Comparison of ENCODE assay signal across 8 cellular contexts in the genomic region with DNA sequence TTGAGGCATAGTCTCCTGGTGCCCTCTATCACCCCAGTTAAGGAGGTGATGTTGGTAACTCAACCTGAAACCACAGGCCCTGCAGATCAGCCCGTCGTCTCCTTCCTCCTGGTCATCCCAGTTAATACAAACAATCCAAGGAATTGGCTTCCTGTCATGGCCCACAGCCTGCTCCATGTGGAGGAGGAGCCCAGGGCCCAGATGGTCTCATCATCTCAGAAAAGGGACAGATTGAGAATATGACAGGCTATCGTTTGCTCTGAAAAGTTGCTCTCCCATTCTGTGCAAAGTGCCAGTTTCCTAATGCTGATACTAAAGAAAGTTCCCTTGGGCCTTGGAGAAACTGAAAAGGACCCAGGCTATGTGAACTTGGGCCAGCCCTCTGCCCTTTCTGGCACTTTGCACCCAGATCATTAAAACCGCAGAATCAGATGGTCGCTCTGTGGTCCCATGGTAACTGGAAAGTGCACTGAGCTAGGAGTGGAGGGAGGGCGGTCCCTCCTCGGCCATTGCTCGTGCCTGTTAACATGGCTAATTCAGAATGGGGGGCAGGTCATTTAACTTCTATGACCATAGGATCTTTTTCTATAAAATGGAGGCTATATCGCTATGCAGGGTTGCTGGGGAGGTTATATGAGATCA. TPM values are rescaled to one million over a fixed set of nuclear protein-coding genes. Genes with fewer than 3 reads are reported as not detected.
A peak's percentile ranks its signal among the peaks of the same experiment; 100 is the strongest.
DNase-seq lines count a peak whose midpoint lies in the region; ATAC-seq and TF ChIP-seq lines count a peak whose summit lies in the region.

No MANE protein-coding gene starts in this region.

- no TSS peak for BruUV-seq in mammary epithelial cell (replicated peaks; lab: Mats Ljungman, UMichigan)

- H3K27me3 Mint-ChIP-seq in activated CD4-positive, alpha-beta T cell treated with anti-CD3 and anti-CD28 coated beads, Interleukin-2, amount 10 ng/mL, durations not matched to agents 7 days and 5 days, result no peaks in the 10 kb centered on the region
- no peaks in the 10 kb centered on the region for H3K27me3 Mint-ChIP-seq in type B pancreatic cell

- H3K27ac Mint-ChIP-seq in activated CD4-positive, alpha-beta T cell treated with anti-CD3 and anti-CD28 coated beads, Interleukin-2, amount 10 ng/mL, durations not matched to agents 7 days and 5 days, result peak overlapping the region; percentile 76
- H3K27ac Mint-ChIP-seq in type B pancreatic cell, result peak overlapping the region; percentile 79

- no peak overlapping the region for H3K4me3 Mint-ChIP-seq in activated CD4-positive, alpha-beta T cell treated with anti-CD3 and anti-CD28 coated beads, Interleukin-2, amount 10 ng/mL, durations not matched to agents 7 days and 5 days
- H3K4me3 Mint-ChIP-seq in type B pancreatic cell, result no peak overlapping the region

- no peaks in the 10 kb centered on the region for H3K79me2 ChIP-seq in mammary epithelial cell (ENCODE audit: insufficient read depth, low read length)

- H3K27me3 ChIP-seq in mammary epithelial cell (ENCODE audit: insufficient read depth, low read length), result no peaks in the 10 kb centered on the region
- H3K27me3 ChIP-seq in lower lobe of right lung (ENCODE audit: low read depth), result no peaks in the 10 kb centered on the region

- CTCF ChIA-PET in activated CD4-positive, alpha-beta T cell treated with anti-CD3 and anti-CD28 coated beads, Interleukin-2, amount 10 ng/mL, durations not matched to agents 7 days and 5 days (lab: Charles Lee), result no interaction called here
- CTCF ChIA-PET in mammary epithelial cell (lab: Charles Lee; ENCODE audit: low non-redundant PET), result no interaction called here

- H2AFZ ChIP-seq in mammary epithelial cell (ENCODE audit: low read depth, low read length), result peak overlapping the region; percentile 83

- DNase-seq in activated CD4-positive, alpha-beta T cell treated with anti-CD3 and anti-CD28 coated beads, Interleukin-2, amount 10 ng/mL, durations not matched to agents 7 days and 5 days, result no peak
- DNase-seq in activated CD4-positive, alpha-beta T cell treated with anti-CD3 and anti-CD28 coated beads for 4 hours, result no peak
- no peak for DNase-seq in mammary epithelial cell
- no peak for DNase-seq in lower lobe of right lung
- DNase-seq in type B pancreatic cell (ENCODE audit: extremely low spot score, unreplicated experiment), result no peak
- no peak for DNase-seq in effector CD8-positive, alpha-beta T cell (lab: John Stamatoyannopoulos, UW)
- DNase-seq in activated CD4-positive, alpha-beta T cell treated with anti-CD3 and anti-CD28 coated beads for 48 hours, result no peak

- POLR2A ChIA-PET in activated CD4-positive, alpha-beta T cell treated with anti-CD3 and anti-CD28 coated beads, Interleukin-2, amount 10 ng/mL, durations not matched to agents 7 days and 5 days (lab: Charles Lee), result no interaction called here

- ATAC-seq in lower lobe of right lung (no peak), HG02870 (IDR thresholded peaks at IDR 0.05; ENCODE audit: unreplicated experiment) (no peak)

- TF ChIP-seq CTCF in mammary epithelial cell (conservative IDR thresholded peaks at IDR 0.05 in 1 of 2, IDR thresholded peaks at IDR 0.05 in 1 of 2; ENCODE audit: extremely low read depth in 1 of 2, insufficient read depth in 1 of 2, low read depth in 1 of 2, low read length in 2 of 2) (no peak), lower lobe of right lung (IDR thresholded peaks at IDR 0.05) (no peak), type B pancreatic cell (conservative IDR thresholded peaks at IDR 0.05) (no peak)

- no peaks in the 10 kb centered on the region for H3K9me3 ChIP-seq in mammary epithelial cell (replicated peaks; ENCODE audit: insufficient read depth, low read length)
- H3K9me3 ChIP-seq in lower lobe of right lung, result no peaks in the 10 kb centered on the region

- H3K9ac ChIP-seq in mammary epithelial cell (ENCODE audit: insufficient read depth, low read length), result peak overlapping the region; percentile 30

- WGBS in mammary epithelial cell (ENCODE audit: low coverage, missing lambda C conversion rate), result 34% methylated on average over 7 of the region's 9 CpGs

- no peaks in the 10 kb centered on the region for H3K36me3 ChIP-seq in mammary epithelial cell (ENCODE audit: insufficient read depth, low read length)
- no peaks in the 10 kb centered on the region for H3K36me3 ChIP-seq in lower lobe of right lung

- peaks cover 1% of the 10 kb centered on the region for H3K36me3 Mint-ChIP-seq in activated CD4-positive, alpha-beta T cell treated with anti-CD3 and anti-CD28 coated beads, Interleukin-2, amount 10 ng/mL, durations not matched to agents 7 days and 5 days (ENCODE audit: low read depth)
- H3K36me3 Mint-ChIP-seq in type B pancreatic cell, result no peaks in the 10 kb centered on the region

- H3K4me1 ChIP-seq in mammary epithelial cell (ENCODE audit: insufficient read depth, low read length) (peaks cover 57% of the 10 kb centered on the region), lower lobe of right lung (peaks cover 79% of the 10 kb centered on the region)

- intact Hi-C loops in mammary epithelial cell (cut with micrococcal nuclease), result loop anchor here (5.0 kb wide), 2 partner anchors 176 to 306 kb away; partner anchors contain the start of genes CREB3 and TLN1
- intact Hi-C loops in lower lobe of right lung (cut with DNase I), result no loop called here

- peak overlapping the region; percentile 73 for H3K4me2 ChIP-seq in mammary epithelial cell (ENCODE audit: insufficient read depth, low read depth, low read length)

- dilution Hi-C loops in mammary epithelial cell (cut with HindIII; ENCODE audit: low sequenced_read_pairs), result loop anchor here (5.0 kb wide), 2 partner anchors 41 to 101 kb away; no protein-coding TSS in a partner anchor

- in situ Hi-C loops in mammary epithelial cell (cut with MboI; ENCODE audit: low sequenced_read_pairs in 2 of 2), result loop anchor here in 1 of 2 donors (10.0 kb wide), 1 partner anchor 106 kb away; no protein-coding TSS in a partner anchor

- H3K4me3 ChIP-seq in mammary epithelial cell (replicated peaks in 1 of 3; ENCODE audit: insufficient read depth in 1 of 3, low read depth in 2 of 3, low read length in 3 of 3), result no peak overlapping the region
- H3K4me3 ChIP-seq in lower lobe of right lung, result peak overlapping the region; percentile 39

- peaks cover 50% of the 10 kb centered on the region for H3K4me1 Mint-ChIP-seq in activated CD4-positive, alpha-beta T cell treated with anti-CD3 and anti-CD28 coated beads, Interleukin-2, amount 10 ng/mL, durations not matched to agents 7 days and 5 days
- H3K4me1 Mint-ChIP-seq in type B pancreatic cell (ENCODE audit: unreplicated experiment), result peaks cover 36% of the 10 kb centered on the region

- H4K20me1 ChIP-seq in mammary epithelial cell (ENCODE audit: insufficient read depth, low read length), result no peaks in the 10 kb centered on the region

- H3K27ac ChIP-seq in mammary epithelial cell (ENCODE audit: insufficient read depth, low read depth, low read length) (peak overlapping the region; percentile 84), lower lobe of right lung (peak overlapping the region; percentile 93)

- no peaks in the 10 kb centered on the region for H3K9me3 Mint-ChIP-seq in activated CD4-positive, alpha-beta T cell treated with anti-CD3 and anti-CD28 coated beads, Interleukin-2, amount 10 ng/mL, durations not matched to agents 7 days and 5 days
- H3K9me3 Mint-ChIP-seq in type B pancreatic cell, result no peaks in the 10 kb centered on the region

RNA-seq across cellular contexts. Expression of gene SPAAR, which starts 0.7 kb away (rescaled TPM):
- not detected for total RNA-seq in activated CD4-positive, alpha-beta T cell treated with anti-CD3 and anti-CD28 coated beads, Interleukin-2, amount 10 ng/mL, durations not matched to agents 7 days and 5 days
- total RNA-seq in mammary epithelial cell (under 1 TPM in 1 of 2 donors, not detected in 1; 0.33 TPM), lower lobe of right lung (11.9 TPM), type B pancreatic cell (ENCODE audit: low replicate concordance) (not detected in 2 replicates)
- 0.27 TPM for polyA plus RNA-seq in mammary epithelial cell
- polyA minus RNA-seq in mammary epithelial cell, result not detected

RNA-seq across cellular contexts. Expression of gene HRCT1, which starts 2.6 kb away (rescaled TPM):
- total RNA-seq in activated CD4-positive, alpha-beta T cell treated with anti-CD3 and anti-CD28 coated beads, Interleukin-2, amount 10 ng/mL, durations not matched to agents 7 days and 5 days, result not detected
- total RNA-seq in mammary epithelial cell (1 to 10 TPM; 1.6 to 4.7 TPM), lower lobe of right lung (8.7 TPM), type B pancreatic cell (ENCODE audit: low replicate concordance) (0.40 TPM in 1 of 2 replicates, not detected in the other)
- 3.2 TPM for polyA plus RNA-seq in mammary epithelial cell
- not detected for polyA minus RNA-seq in mammary epithelial cell

RNA-seq across cellular contexts. Expression of gene OR13J1, which starts 38.4 kb away (rescaled TPM):
- total RNA-seq in activated CD4-positive, alpha-beta T cell treated with anti-CD3 and anti-CD28 coated beads, Interleukin-2, amount 10 ng/mL, durations not matched to agents 7 days and 5 days, result not detected
- not detected for total RNA-seq in mammary epithelial cell
- polyA plus RNA-seq in mammary epithelial cell, result not detected
- polyA minus RNA-seq in mammary epithelial cell, result not detected
- total RNA-seq in lower lobe of right lung, result not detected
- not detected in 2 replicates for total RNA-seq in type B pancreatic cell (ENCODE audit: low replicate concordance)

RNA-seq across cellular contexts. Expression of gene OR2S2, which starts 49.3 kb away (rescaled TPM):
- total RNA-seq in activated CD4-positive, alpha-beta T cell treated with anti-CD3 and anti-CD28 coated beads, Interleukin-2, amount 10 ng/mL, durations not matched to agents 7 days and 5 days, result not detected
- total RNA-seq in mammary epithelial cell (under 1 TPM; 0.28 to 0.33 TPM), lower lobe of right lung (not detected), type B pancreatic cell (ENCODE audit: low replicate concordance) (not detected in 2 replicates)
- not detected for polyA plus RNA-seq in mammary epithelial cell
- not detected for polyA minus RNA-seq in mammary epithelial cell
